ENCODE assay signal across 8 cellular contexts in genomic region chr12:7108928-7109920, GRCh38. TPM values are rescaled to one million over a fixed set of nuclear protein-coding genes. Genes with fewer than 3 reads are reported as not detected.
DNase-seq lines count a peak whose midpoint lies in the region; ATAC-seq, FAIRE-seq and TF ChIP-seq lines count a peak whose summit lies in the region.

Gene C1RL (minus strand): TSS chr12:7109214. CDS start chr12:7109180, 34 bp downstream.

- peak within 1 kb of the TSS; percentile 82 for H3K4me3 ChIP-seq in CD4-positive, CD25-positive, alpha-beta regulatory T cell (ENCODE audit: low read depth, low read length)
- H3K4me3 ChIP-seq in WI38 (ENCODE audit: low read depth, low read length) (peak within 1 kb of the TSS; percentile 64), bronchial epithelial cell (ENCODE audit: low read depth, low read length) (peak within 1 kb of the TSS; percentile 65), smooth muscle cell (peak within 1 kb of the TSS; percentile 83)

- peak; percentile 65 to 79 (median 70) for DNase-seq in CD4-positive, CD25-positive, alpha-beta regulatory T cell
- DNase-seq in HCEC 1CT (peak; percentile 80), NCI-H2171 treated with DMSO at 0.1 percent for 48 hours (lab: John Stamatoyannopoulos, UW) (peak; percentile 95), bronchial epithelial cell (ENCODE audit: low read depth) (peak; percentile 64), immature natural killer cell (peak; percentile 69 to 72 (median 70)), smooth muscle cell (lab: John Stamatoyannopoulos, UW; ENCODE audit: unreplicated experiment) (peak; percentile 61)

- H3K27ac ChIP-seq in CD4-positive, CD25-positive, alpha-beta regulatory T cell (ENCODE audit: insufficient read depth, low read length, poor library complexity, severe bottlenecking) = peak within 1 kb of the TSS; percentile 79
- peak within 1 kb of the TSS; percentile 52 for H3K27ac ChIP-seq in smooth muscle cell (ENCODE audit: low read depth)

- peaks cover 7% of the 10 kb centered on the region for H4K20me1 ChIP-seq in smooth muscle cell (ENCODE audit: low read depth)

- H3K27me3 ChIP-seq in CD4-positive, CD25-positive, alpha-beta regulatory T cell (ENCODE audit: control insufficient read depth, insufficient read depth, low read length) = no peaks in the 10 kb centered on the region
- H3K27me3 ChIP-seq in bronchial epithelial cell (ENCODE audit: control insufficient read depth, insufficient read depth, low read length) = no peaks in the 10 kb centered on the region
- no peaks in the 10 kb centered on the region for H3K27me3 ChIP-seq in smooth muscle cell (ENCODE audit: low read depth)

- peaks cover 26 to 76% (median 44%) of the 10 kb centered on the region in 4 donors for H3K4me1 Mint-ChIP-seq in CD4-positive, CD25-positive, alpha-beta regulatory T cell
- H3K4me1 Mint-ChIP-seq in immature natural killer cell = peaks cover 43 to 51% of the 10 kb centered on the region in 2 donors

- FAIRE-seq in bronchial epithelial cell (lab: Jason Lieb, UNC) = no peak

- H3K36me3 ChIP-seq in CD4-positive, CD25-positive, alpha-beta regulatory T cell (ENCODE audit: control insufficient read depth, insufficient read depth, low read length) = peaks cover 8% of the 10 kb centered on the region
- H3K36me3 ChIP-seq in bronchial epithelial cell (ENCODE audit: control insufficient read depth, insufficient read depth, low read length) (peaks cover 9% of the 10 kb centered on the region), smooth muscle cell (ENCODE audit: low read depth) (no peaks in the 10 kb centered on the region)

- H3K27ac Mint-ChIP-seq in CD4-positive, CD25-positive, alpha-beta regulatory T cell = peak within 1 kb of the TSS; percentile 92 to 94 (median 92)
- peak within 1 kb of the TSS; percentile 89 to 95 (median 91) for H3K27ac Mint-ChIP-seq in immature natural killer cell

- H3K9ac ChIP-seq in smooth muscle cell (ENCODE audit: low read depth) = peak within 1 kb of the TSS; percentile 82

- no peaks in the 10 kb centered on the region for H3K27me3 Mint-ChIP-seq in CD4-positive, CD25-positive, alpha-beta regulatory T cell
- H3K27me3 Mint-ChIP-seq in immature natural killer cell (ENCODE audit: low read depth in 3 of 3) = peaks cover 1 to 3% (median 3%) of the 10 kb centered on the region in 3 donors

- peak within 1 kb of the TSS; percentile 99 for H3K4me2 ChIP-seq in smooth muscle cell

- peaks cover 10% of the 10 kb centered on the region for H3K36me3 Mint-ChIP-seq in CD4-positive, CD25-positive, alpha-beta regulatory T cell
- peaks cover 12 to 14% (median 14%) of the 10 kb centered on the region in 3 donors for H3K36me3 Mint-ChIP-seq in immature natural killer cell

- H3K9me3 ChIP-seq in CD4-positive, CD25-positive, alpha-beta regulatory T cell (ENCODE audit: control insufficient read depth in 2 of 2, low read length in 2 of 2) = peaks cover 7 to 10% of the 10 kb centered on the region in 2 experiments
- H3K9me3 ChIP-seq in smooth muscle cell (replicated peaks; ENCODE audit: low read depth) = no peaks in the 10 kb centered on the region

- 40% methylated on average over 21 of the region's 24 CpGs for WGBS in smooth muscle cell (ENCODE audit: low lambda C conversion rate)

- H3K4me1 ChIP-seq in CD4-positive, CD25-positive, alpha-beta regulatory T cell (ENCODE audit: control insufficient read depth, insufficient read depth, low read length, poor library complexity, severe bottlenecking) = peaks cover 21% of the 10 kb centered on the region
- no peaks in the 10 kb centered on the region for H3K4me1 ChIP-seq in smooth muscle cell (ENCODE audit: low read depth)

- peak; percentile 95 for TF ChIP-seq CTCF in WI38 (IDR thresholded peaks at IDR 0.05; ENCODE audit: low read depth, low read length)
- peak; percentile 96 for TF ChIP-seq CTCF in bronchial epithelial cell (IDR thresholded peaks at IDR 0.05; ENCODE audit: insufficient read depth, low read length, severe bottlenecking)
- TF ChIP-seq CTCF in smooth muscle cell (IDR thresholded peaks at IDR 0.05; ENCODE audit: borderline replicate concordance, insufficient read depth, poor library complexity, severe bottlenecking) = peak; percentile 94

- H2AFZ ChIP-seq in smooth muscle cell (ENCODE audit: low read depth) = peak within 1 kb of the TSS; percentile 96

- H3K4me3 Mint-ChIP-seq in CD4-positive, CD25-positive, alpha-beta regulatory T cell = peak within 1 kb of the TSS; percentile 93 to 98 (median 95)
- H3K4me3 Mint-ChIP-seq in immature natural killer cell = peak within 1 kb of the TSS; percentile 91 to 95 (median 93)

- peaks cover 0 to 12% (median 4%) of the 10 kb centered on the region in 7 donors for H3K9me3 Mint-ChIP-seq in CD4-positive, CD25-positive, alpha-beta regulatory T cell
- H3K9me3 Mint-ChIP-seq in immature natural killer cell = peaks cover 0 to 9% (median 2%) of the 10 kb centered on the region in 6 donors

- H3F3A ChIP-seq in smooth muscle cell (ENCODE audit: low read depth) = no peaks in the 10 kb centered on the region

- peaks cover 14% of the 10 kb centered on the region for H3K79me2 ChIP-seq in smooth muscle cell (ENCODE audit: low read depth)

- ATAC-seq in CD4-positive, CD25-positive, alpha-beta regulatory T cell (ENCODE audit: low read depth in 2 of 2) = peak in 1 of 2 donors; percentile 26
- no peak for ATAC-seq in HG03565 (IDR thresholded peaks at IDR 0.05; ENCODE audit: unreplicated experiment)

RNA-seq across cellular contexts. Expression of gene C1RL, which starts in this region (rescaled TPM):
- 21.0 TPM for total RNA-seq in CD4-positive, CD25-positive, alpha-beta regulatory T cell
- polyA plus RNA-seq in CD4-positive, CD25-positive, alpha-beta regulatory T cell = 10 to 100 TPM in 1 of 4 donors, 1 to 10 TPM in 3; 6.0 to 10.8 (median 7.8) TPM
- 11.3 and 14.3 TPM in 2 replicates for total RNA-seq in bronchial epithelial cell
- polyA plus RNA-seq in immature natural killer cell = 10 to 100 TPM in 1 of 3 donors, 1 to 10 TPM in 1, under 1 TPM in 1; 0.75 to 10.5 (median 8.5) TPM
- total RNA-seq in smooth muscle cell = 18.5 and 21.1 TPM in 2 replicates
- polyA plus RNA-seq in smooth muscle cell = 8.7 and 9.8 TPM in 2 replicates
